Comparison of ENCODE assay signal across 1 cellular context in genomic region chr15:29969587-29970401, GRCh38.
TF ChIP-seq lines count a peak whose summit lies in the region.

No MANE protein-coding gene starts in this region.

TF ChIP-seq in WTC11, 78 proteins besides CTCF, POLR2A, EP300 and RAD21:
- no peak for TF ChIP-seq ARID4B (CRISPR knock-in tag; IDR thresholded peaks at IDR 0.05; ENCODE audit: borderline replicate concordance)
- TF ChIP-seq KAT7 (CRISPR knock-in tag; IDR thresholded peaks at IDR 0.05; ENCODE audit: borderline replicate concordance) = no peak
- TF ChIP-seq ZNF396 (CRISPR knock-in tag; IDR thresholded peaks at IDR 0.05; ENCODE audit: borderline replicate concordance) = no peak
- no peak for TF ChIP-seq ZNF121 (CRISPR knock-in tag; IDR thresholded peaks at IDR 0.05)
- TF ChIP-seq, protein P1, sequence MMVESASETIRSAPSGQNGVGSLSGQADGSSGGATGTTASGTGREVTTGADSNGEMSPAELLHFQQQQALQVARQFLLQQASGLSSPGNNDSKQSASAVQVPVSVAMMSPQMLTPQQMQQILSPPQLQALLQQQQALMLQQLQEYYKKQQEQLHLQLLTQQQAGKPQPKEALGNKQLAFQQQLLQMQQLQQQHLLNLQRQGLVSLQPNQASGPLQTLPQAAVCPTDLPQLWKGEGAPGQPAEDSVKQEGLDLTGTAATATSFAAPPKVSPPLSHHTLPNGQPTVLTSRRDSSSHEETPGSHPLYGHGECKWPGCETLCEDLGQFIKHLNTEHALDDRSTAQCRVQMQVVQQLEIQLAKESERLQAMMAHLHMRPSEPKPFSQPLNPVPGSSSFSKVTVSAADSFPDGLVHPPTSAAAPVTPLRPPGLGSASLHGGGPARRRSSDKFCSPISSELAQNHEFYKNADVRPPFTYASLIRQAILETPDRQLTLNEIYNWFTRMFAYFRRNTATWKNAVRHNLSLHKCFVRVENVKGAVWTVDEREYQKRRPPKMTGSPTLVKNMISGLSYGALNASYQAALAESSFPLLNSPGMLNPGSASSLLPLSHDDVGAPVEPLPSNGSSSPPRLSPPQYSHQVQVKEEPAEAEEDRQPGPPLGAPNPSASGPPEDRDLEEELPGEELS (CRISPR knock-in tag; IDR thresholded peaks at IDR 0.05) = no peak
- no peak for TF ChIP-seq ZMAT4 (CRISPR knock-in tag; IDR thresholded peaks at IDR 0.05)
- no peak for TF ChIP-seq ESRRA (CRISPR knock-in tag; IDR thresholded peaks at IDR 0.05; ENCODE audit: borderline replicate concordance)
- TF ChIP-seq GRHL2 (CRISPR knock-in tag; IDR thresholded peaks at IDR 0.05; ENCODE audit: insufficient replicate concordance, severe bottlenecking) = no peak
- no peak for TF ChIP-seq CREM (CRISPR knock-in tag; IDR thresholded peaks at IDR 0.05)
- no peak for TF ChIP-seq ETV6 (CRISPR knock-in tag; IDR thresholded peaks at IDR 0.05)
- no peak for TF ChIP-seq OVOL2 (CRISPR knock-in tag; IDR thresholded peaks at IDR 0.05; ENCODE audit: borderline replicate concordance)
